21 cellular contexts compared by ENCODE assay signal in the genomic region with DNA sequence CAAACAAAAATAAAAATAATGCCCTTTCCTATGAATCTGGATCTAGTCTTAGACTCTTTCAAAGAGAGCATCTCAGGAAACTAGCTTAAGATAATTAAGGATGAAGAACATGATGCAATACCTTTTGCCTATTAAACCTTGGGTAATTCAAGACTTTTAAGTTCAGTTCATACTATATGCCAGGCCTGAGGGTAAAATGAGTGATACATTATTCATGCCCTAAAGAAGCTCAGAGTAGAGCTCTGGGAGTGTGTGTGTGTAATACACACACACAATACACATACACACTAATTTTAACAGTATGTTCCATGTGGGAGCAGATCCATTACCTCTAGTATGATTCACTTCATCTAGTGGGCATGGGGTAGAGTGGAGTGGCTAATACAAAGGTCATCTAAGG.
"Had no signal": no experiment of that assay in that cellular context is flagged by ENCODE, and none has a peak within 500 bp of the region (broad histone marks: within the 10 kb centered on the region; RNA-seq: fewer than 3 reads in every experiment).

No MANE protein-coding gene starts in this region.

- H3K9me3 ChIP-seq: esophagus muscularis mucosa, thoracic aorta had no signal

- DNase-seq: activated CD4-positive, alpha-beta memory T cell treated with anti-CD3 and anti-CD28 coated beads, Interleukin-2, amount 10 ng/mL, durations not matched to agents 7 days and 5 days; activated CD4-positive, alpha-beta T cell treated with anti-CD3 and anti-CD28 coated beads for 1 hour; activated CD4-positive, alpha-beta T cell treated with anti-CD3 and anti-CD28 coated beads, Interleukin-2, amount 10 ng/mL, durations not matched to agents 7 days and 5 days; activated naive CD8-positive, alpha-beta T cell treated with anti-CD3 and anti-CD28 coated beads, Interleukin-2, amount 50 U/mL, for 24 hours; activated T-cell treated with anti-CD3 and anti-CD28 coated beads, Interleukin-2, amount 50 U/mL, for 48 hours; cerebellar nuclear complex; left ventricle myocardium inferior; mucosa of descending colon; stimulated activated CD4-positive, alpha-beta T cell treated with anti-CD3 and anti-CD28 coated beads, Interleukin-12 subunit alpha, Interleukin-12 subunit beta, amount 100 ng/mL, for 4 hours; stimulated activated CD4-positive, alpha-beta T cell treated with anti-CD3 and anti-CD28 coated beads, Interleukin-4, amount 100 ng/mL, for 1 hour; stimulated activated naive CD8-positive, alpha-beta T cell treated with anti-CD3 and anti-CD28 coated beads, Interleukin-15, Interleukin-2, amounts not matched to agents 100 U/mL and 50 U/mL, for 24 hours; T-helper 17 cell; T1000; trophoblast cell had no signal

- H3K27me3 ChIP-seq: cardiac muscle cell, esophagus muscularis mucosa had no signal

- H3K4me1 ChIP-seq: esophagus muscularis mucosa, left ventricle myocardium inferior had no signal

- H3K4me3 ChIP-seq: cardiac muscle cell, esophagus muscularis mucosa, left ventricle myocardium inferior, lung, mucosa of descending colon, skin epidermis, thoracic aorta had no signal

- H3K36me3 ChIP-seq: cardiac muscle cell, esophagus muscularis mucosa, left ventricle myocardium inferior, thoracic aorta had no signal

- ATAC-seq: activated naive CD8-positive, alpha-beta T cell treated with anti-CD3 and anti-CD28 coated beads, Interleukin-2, amount 50 U/mL, for 24 hours; mucosa of descending colon; natural killer cell treated with Interleukin-12 subunit alpha and Interleukin-12 subunit beta and Interleukin-15 and Interleukin-18, amount 100 ng/mL, for 72 hours; sciatic nerve; stimulated activated naive CD8-positive, alpha-beta T cell treated with anti-CD3 and anti-CD28 coated beads, Interleukin-15, Interleukin-2, amounts not matched to agents 100 U/mL and 50 U/mL, for 24 hours; T-helper 17 cell had no signal

- H3K27ac ChIP-seq: cardiac muscle cell, esophagus muscularis mucosa, left ventricle myocardium inferior, skin epidermis, thoracic aorta had no signal
